Comparison of ENCODE assay signal across 15 cellular contexts in the genomic region with DNA sequence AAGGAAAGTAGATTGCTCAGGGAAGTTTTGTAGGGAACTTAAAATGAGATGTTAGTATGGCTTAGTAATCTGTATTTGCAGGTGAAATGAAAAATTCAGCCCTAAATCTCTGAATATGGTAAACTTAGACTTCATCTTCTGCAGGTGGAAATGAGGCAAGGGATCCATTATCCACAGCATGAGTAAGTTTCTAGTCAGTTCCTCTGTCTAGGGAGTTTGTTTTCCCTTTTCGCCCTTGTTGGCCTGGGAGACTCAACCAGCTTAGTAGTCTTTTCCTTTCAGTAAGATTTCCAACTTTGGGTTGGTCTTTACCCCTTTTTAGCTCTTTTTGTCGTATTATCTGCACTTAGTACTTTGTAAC.
DNase-seq lines count a peak whose midpoint lies in the region; ATAC-seq and TF ChIP-seq lines count a peak whose summit lies in the region.
"Had no signal": no experiment of that assay in that cellular context is flagged by ENCODE, and none has a peak within 500 bp of the region (broad histone marks: within the 10 kb centered on the region; RNA-seq: fewer than 3 reads in every experiment).

No MANE protein-coding gene starts in this region.

- no peaks in the 10 kb centered on the region for H3K27me3 ChIP-seq in adrenal gland
- H3K27me3 ChIP-seq: sigmoid colon had no signal

- DNase-seq in chondrocyte (ENCODE audit: low spot score) (no peak), DMS 273 (lab: John Stamatoyannopoulos, UW; ENCODE audit: unreplicated experiment) (no peak), H4 (ENCODE audit: low spot score) (no peak), adrenal gland (no peak), medulla oblongata (ENCODE audit: extremely low spot score) (no peak)
- DNase-seq: activated CD8-positive, alpha-beta memory T cell treated with anti-CD3 and anti-CD28 coated beads for 24 hours; aorta; C1 segment of cervical spinal cord; NCI-H1105 treated with DMSO at 0.1 percent for 48 hours; NCI-H524 treated with DMSO at 0.1 percent for 48 hours; sigmoid colon; T-cell had no signal

- no peak for TF ChIP-seq POLR2A in adrenal gland (IDR thresholded peaks at IDR 0.05)

- intact Hi-C loops in adrenal gland (cut with DNase I), result no loop called here

- ATAC-seq in GM18519 (IDR thresholded peaks at IDR 0.05; ENCODE audit: low FRiP score, unreplicated experiment), result peak; percentile 15
- ATAC-seq in GM21529 (IDR thresholded peaks at IDR 0.05; ENCODE audit: unreplicated experiment), result peak; percentile 23
- ATAC-seq in HG03175 (IDR thresholded peaks at IDR 0.05; ENCODE audit: unreplicated experiment), result peak; percentile 16

- H3K36me3 ChIP-seq in adrenal gland (replicated peaks in 1 of 2), result no peaks in the 10 kb centered on the region

- peaks cover 37% of the 10 kb centered on the region for H3K4me1 Mint-ChIP-seq in chondrocyte (ENCODE audit: low read depth)

- no peaks in the 10 kb centered on the region for H3K27me3 Mint-ChIP-seq in chondrocyte (ENCODE audit: low read depth)
- H3K27me3 Mint-ChIP-seq: T-cell had no signal

- no peak overlapping the region for H3K4me3 Mint-ChIP-seq in chondrocyte (ENCODE audit: unreplicated experiment)
- H3K4me3 Mint-ChIP-seq: T-cell had no signal

- no peak overlapping the region for H3K4me3 ChIP-seq in adrenal gland
- H3K4me3 ChIP-seq: sigmoid colon had no signal

- peak overlapping the region; percentile 32 for H3K27ac Mint-ChIP-seq in chondrocyte (ENCODE audit: unreplicated experiment)
- H3K27ac Mint-ChIP-seq: T-cell had no signal

- no peak for TF ChIP-seq CTCF in chondrocyte (IDR thresholded peaks at IDR 0.05)
- TF ChIP-seq CTCF in adrenal gland (IDR thresholded peaks at IDR 0.05), result no peak

- H3K4me1 ChIP-seq in adrenal gland (replicated peaks in 1 of 2), result no peaks in the 10 kb centered on the region

- H3K36me3 Mint-ChIP-seq in chondrocyte (ENCODE audit: low read depth), result peaks cover 9% of the 10 kb centered on the region

- H3K9me3 ChIP-seq in adrenal gland (replicated peaks in 1 of 3), result no peaks in the 10 kb centered on the region
- H3K9me3 ChIP-seq: sigmoid colon had no signal

- no peak overlapping the region for H3K27ac ChIP-seq in adrenal gland
- H3K27ac ChIP-seq: sigmoid colon had no signal

- 90 to 97% (median 95%) methylated on average over 2 of the region's 2 CpGs for WGBS in adrenal gland, 4 donors

- no peaks in the 10 kb centered on the region for H3K9me3 Mint-ChIP-seq in chondrocyte (ENCODE audit: low read depth)
- H3K9me3 Mint-ChIP-seq: T-cell had no signal
